In the genomic region with DNA sequence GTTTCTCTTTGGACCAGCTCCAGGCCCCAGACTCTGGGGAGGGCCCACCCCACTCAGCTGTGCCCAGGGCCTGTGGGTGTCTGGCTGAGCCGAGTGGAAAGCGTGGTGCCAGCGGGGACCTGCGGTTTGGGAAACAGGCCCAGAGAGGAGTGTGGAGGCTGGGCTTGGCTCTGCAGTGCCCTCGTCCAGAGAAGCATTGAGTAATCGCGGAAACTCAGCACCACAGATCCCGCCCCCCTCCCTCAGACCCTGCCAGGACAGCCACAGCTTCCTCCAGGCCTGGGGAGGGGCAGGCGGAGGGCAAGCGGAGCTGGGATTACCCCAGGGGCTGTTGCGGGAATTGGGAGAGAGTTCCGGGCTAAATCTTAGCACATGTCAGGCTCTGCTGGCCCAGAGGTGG, we compare ENCODE assay signal across 9 cellular contexts. TPM values are rescaled to one million over a fixed set of nuclear protein-coding genes. Genes with fewer than 3 reads are reported as not detected.
DNase-seq lines count a peak whose midpoint lies in the region; ATAC-seq, FAIRE-seq and TF ChIP-seq lines count a peak whose summit lies in the region.
"Had no signal": no experiment of that assay in that cellular context is flagged by ENCODE, and none has a peak within 500 bp of the region (broad histone marks: within the 10 kb centered on the region; RNA-seq: fewer than 3 reads in every experiment).

No MANE protein-coding gene starts in this region.

- H3K4me1 ChIP-seq in DOHH2 (ENCODE audit: control insufficient read depth, low read length) (peaks cover 60% of the 10 kb centered on the region), OCI-LY1 (ENCODE audit: insufficient read depth, low read length, severe bottlenecking) (peaks cover 54% of the 10 kb centered on the region), H1 (replicated peaks in 1 of 4; ENCODE audit: control insufficient read depth in 3 of 4, insufficient read depth in 4 of 4, low read length in 3 of 4) (peaks cover 0 to 18% (median 13%) of the 10 kb centered on the region in 4 experiments; a peak in 5 of 7 replicates), vagina (peaks cover 28% of the 10 kb centered on the region)

- no peak overlapping the region for H3K14ac ChIP-seq in H1 (ENCODE audit: insufficient read length)

- H3K4me3 ChIP-seq in DOHH2 (ENCODE audit: low read length), result no peak overlapping the region
- H3K4me3 ChIP-seq in OCI-LY1 (ENCODE audit: low read depth, low read length, poor library complexity, severe bottlenecking), result no peak overlapping the region
- no peak overlapping the region for H3K4me3 ChIP-seq in H1 (ENCODE audit: extremely low read depth in 1 of 4, insufficient read depth in 2 of 4, low read depth in 3 of 4, low read length in 4 of 4)
- H3K4me3 ChIP-seq in vagina, result peak overlapping the region in 1 of 2 donors; percentile 15

- H3F3A ChIP-seq in DOHH2 (ENCODE audit: control insufficient read depth, insufficient read depth) (no peaks in the 10 kb centered on the region; the same call in 1 of the 2 replicates), OCI-LY1 (ENCODE audit: insufficient read depth, low read length) (no peaks in the 10 kb centered on the region)

- H3K9ac ChIP-seq in OCI-LY1 (ENCODE audit: low read length) (peak overlapping the region; percentile 14; the same call in 1 of the 2 replicates), H1 (replicated peaks in 1 of 4; ENCODE audit: extremely low read depth in 1 of 4, low read depth in 3 of 4, low read length in 3 of 4) (no peak overlapping the region)

- H3K4ac ChIP-seq in H1 (replicated peaks; ENCODE audit: insufficient read length, low read depth, low read length), result no peak overlapping the region

- H3K4me2 ChIP-seq in DOHH2 (ENCODE audit: low read length) (0 out of 2 replicates have a peak overlapping the region, but pooled peaks have one; percentile 35), OCI-LY1 (ENCODE audit: low read length) (no peak overlapping the region), H1 (ENCODE audit: insufficient read depth in 1 of 2, low read depth in 2 of 2, low read length in 2 of 2) (no peak overlapping the region)

- POLR2A ChIA-PET in H1 (lab: Charles Lee; ENCODE audit: partially characterized antibody), result interaction anchor here (1.3 to 1.6 kb wide), 2 partner anchors 9 to 28 kb away, joined by 3 to 7 read pairs; no protein-coding TSS in a partner anchor

- 76% methylated on average over 8 of the region's 12 CpGs; no CpG with 5 or more reads in 1 of the 2 experiments for WGBS in H1 (ENCODE audit: extremely low coverage in 1 of 2, insufficient coverage in 1 of 2, insufficient read length in 1 of 2, insufficient replicate concordance in 2 of 2, low coverage in 1 of 2, low lambda C conversion rate in 2 of 2, missing lambda C conversion rate in 1 of 2), 2 experiments

- ATAC-seq in HG03432 (IDR thresholded peaks at IDR 0.05; ENCODE audit: unreplicated experiment), result no peak

- H2AFZ ChIP-seq in OCI-LY1 (ENCODE audit: low read length) (no peak overlapping the region), H1 (ENCODE audit: low read length) (no peak overlapping the region)

- no peak for TF ChIP-seq EP300 in H1 (IDR thresholded peaks at IDR 0.05; ENCODE audit: borderline replicate concordance in 1 of 2, low read depth in 2 of 2, low read length in 2 of 2)

- H3K27ac ChIP-seq in DOHH2 (ENCODE audit: low read depth, low read length) (peak overlapping the region; percentile 57), OCI-LY1 (ENCODE audit: low read depth, low read length, poor library complexity, severe bottlenecking) (peak overlapping the region; percentile 85), H1 (ENCODE audit: low read depth, low read length) (no peak overlapping the region; the same call in 1 of the 2 replicates), vagina (peak overlapping the region; percentile 86)

- intact Hi-C loops in vagina (cut with DNase I), result loop anchor here (10.0 kb wide), 1 partner anchor 138 kb away; a partner anchor contains a TSS

- peaks cover 52% of the 10 kb centered on the region for H3K36me3 ChIP-seq in DOHH2 (ENCODE audit: control insufficient read depth, low read length)
- H3K36me3 ChIP-seq in OCI-LY1 (ENCODE audit: insufficient read depth, low read length), result peaks cover 47% of the 10 kb centered on the region
- no peaks in the 10 kb centered on the region for H3K36me3 ChIP-seq in H1 (ENCODE audit: control insufficient read depth in 2 of 4, insufficient read depth in 4 of 4, low read length in 3 of 4)
- no peaks in the 10 kb centered on the region for H3K36me3 ChIP-seq in vagina

- no peak for TF ChIP-seq CTCF in DOHH2 (IDR thresholded peaks at IDR 0.05; ENCODE audit: low read depth, low read length, poor library complexity, severe bottlenecking)
- TF ChIP-seq CTCF in OCI-LY1 (IDR thresholded peaks at IDR 0.05; ENCODE audit: low read length), result no peak
- TF ChIP-seq CTCF in H1 (IDR thresholded peaks at IDR 0.05; ENCODE audit: control extremely low read depth in 1 of 3, insufficient read depth in 1 of 3, low read depth in 1 of 3, low read length in 3 of 3), result no peak
- TF ChIP-seq CTCF in vagina (IDR thresholded peaks at IDR 0.05), result no peak

- DNase-seq in H1 (ENCODE audit: low read depth in 1 of 2, low spot score in 2 of 2), result no peak
- peak; percentile 62 for DNase-seq in middle frontal gyrus (ENCODE audit: extremely low spot score, low spot score)
- peak in 1 of 2 donors; percentile 94 for DNase-seq in vagina (ENCODE audit: extremely low spot score in 2 of 2)
- no peak for DNase-seq in LoVo (ENCODE audit: low spot score)
- no peak for DNase-seq in T-helper 2 cell

- H2AK5ac ChIP-seq in H1 (ENCODE audit: low read depth, low read length), result no peak overlapping the region

- CTCF ChIA-PET in H1 (lab: Charles Lee; ENCODE audit: partially characterized antibody), result interaction anchor here (0.9 to 10.2 kb wide), 9 partner anchors 8 to 71 kb away, joined by 3 to 146 read pairs (median 4); a partner anchor contains a TSS

- no peak for FAIRE-seq in H1 (lab: Jason Lieb, UNC)
- FAIRE-seq: islet of Langerhans had no signal

- H3K9me3 ChIP-seq in DOHH2 (ENCODE audit: control insufficient read depth, insufficient read depth, low read length), result no peaks in the 10 kb centered on the region
- H3K9me3 ChIP-seq in OCI-LY1 (ENCODE audit: low read length), result no peaks in the 10 kb centered on the region
- H3K9me3 ChIP-seq in H1 (ENCODE audit: insufficient read depth in 2 of 2, low read depth in 1 of 2, low read length in 1 of 2), result no peaks in the 10 kb centered on the region
- no peaks in the 10 kb centered on the region for H3K9me3 ChIP-seq in vagina

- H2BK20ac ChIP-seq in H1 (ENCODE audit: low read length), result no peak overlapping the region

- H4K8ac ChIP-seq in H1 (ENCODE audit: extremely low read depth, insufficient read depth, low read length), result 0 out of 2 replicates have a peak overlapping the region, but pooled peaks have one; percentile 71

- H4K5ac ChIP-seq in H1 (ENCODE audit: insufficient read length, low read depth, low read length), result no peak overlapping the region

- H3K56ac ChIP-seq in H1 (replicated peaks; ENCODE audit: insufficient read length, low read depth, low read length), result no peak overlapping the region

- H3K79me1 ChIP-seq in H1 (ENCODE audit: low read depth, low read length), result no peaks in the 10 kb centered on the region

- peak overlapping the region; percentile 91 for H4K91ac ChIP-seq in H1 (replicated peaks; ENCODE audit: insufficient read length, low read length)

- H3K18ac ChIP-seq in H1 (ENCODE audit: extremely low read depth, low read length), result no peak overlapping the region

- H3K27me3 ChIP-seq in DOHH2 (ENCODE audit: control insufficient read depth, low read length), result no peaks in the 10 kb centered on the region
- H3K27me3 ChIP-seq in OCI-LY1 (ENCODE audit: insufficient read depth, low read length), result no peaks in the 10 kb centered on the region
- no peaks in the 10 kb centered on the region for H3K27me3 ChIP-seq in H1 (replicated peaks in 1 of 4; ENCODE audit: control insufficient read depth in 3 of 4, extremely low read depth in 1 of 4, insufficient read depth in 3 of 4, low read length in 3 of 4)
- no peaks in the 10 kb centered on the region for H3K27me3 ChIP-seq in vagina

- no peak overlapping the region for H3K23ac ChIP-seq in H1 (ENCODE audit: insufficient read length)

- H2BK5ac ChIP-seq in H1 (ENCODE audit: low read depth, low read length), result peak overlapping the region; percentile 60; the same call in 1 of the 2 replicates

- TF ChIP-seq POLR2A in H1 (IDR thresholded peaks at IDR 0.05; ENCODE audit: control extremely low read depth in 1 of 2, low read depth in 2 of 2, low read length in 2 of 2) (no peak), vagina (IDR thresholded peaks at IDR 0.05) (no peak)

- H4K20me1 ChIP-seq in DOHH2 (ENCODE audit: control insufficient read depth, insufficient read depth, low read depth, low read length), result no peaks in the 10 kb centered on the region
- no peaks in the 10 kb centered on the region for H4K20me1 ChIP-seq in OCI-LY1 (ENCODE audit: insufficient read depth, low read length)
- H4K20me1 ChIP-seq in H1 (replicated peaks in 1 of 2; ENCODE audit: control insufficient read depth in 1 of 2, insufficient read depth in 2 of 2, low read length in 2 of 2), result no peaks in the 10 kb centered on the region

- H2BK120ac ChIP-seq in H1 (replicated peaks; ENCODE audit: low read depth, low read length), result no peak overlapping the region

- no peaks in the 10 kb centered on the region for H3K23me2 ChIP-seq in H1 (ENCODE audit: low read depth, low read length)

- 0 out of 2 replicates have a peak overlapping the region, but pooled peaks have one; percentile 84 for H2BK12ac ChIP-seq in H1 (ENCODE audit: low read depth, low read length)

- no peak for TF ChIP-seq RAD21 in H1 (IDR thresholded peaks at IDR 0.05 in 1 of 2, conservative IDR thresholded peaks at IDR 0.05 in 1 of 2; ENCODE audit: low read depth in 2 of 2, low read length in 2 of 2)

- H3K9me2 ChIP-seq in DOHH2 (replicated peaks; ENCODE audit: control insufficient read depth, low read length) (no peaks in the 10 kb centered on the region), OCI-LY1 (ENCODE audit: low read depth, low read length) (no peaks in the 10 kb centered on the region)

- no peak overlapping the region for H2BK15ac ChIP-seq in H1 (ENCODE audit: low read length)

- H3K79me2 ChIP-seq in DOHH2 (ENCODE audit: control insufficient read depth, low read length), result no peaks in the 10 kb centered on the region
- no peaks in the 10 kb centered on the region for H3K79me2 ChIP-seq in OCI-LY1 (ENCODE audit: insufficient read depth, low read length)
- no peaks in the 10 kb centered on the region for H3K79me2 ChIP-seq in H1 (ENCODE audit: control insufficient read depth in 1 of 2, insufficient read depth in 2 of 2, low read length in 2 of 2)

RNA-seq across cellular contexts. Expression of a gene that starts 14.6 kb away (rescaled TPM):
- total RNA-seq in H1 (2021; fragmentation: NEBNext Ultra II Directional; extraction: Animal tissue kit (Norgen Biotek cat#: 25700)), result 63.5 and 66.5 TPM in 2 replicates
- polyA plus RNA-seq in H1 (2011; rRNA removed), result 34.5 and 35.8 TPM in 2 replicates
- 38.5 TPM for polyA plus RNA-seq in H1 (2011; cell fraction: cytosol; rRNA removed)
- polyA plus RNA-seq in H1 (2011; cell fraction: nucleus; rRNA removed), result 34.9 TPM
- 44.8 to 55.4 TPM (median 51.5 TPM) in 4 replicates for polyA plus RNA-seq in H1 (2012, experiment 1 of 2)
- 18.6 TPM for polyA plus RNA-seq in H1 (2012, experiment 2 of 2)
- polyA plus RNA-seq in H1 (2013, experiment 1 of 2), result 47.9 TPM
- 49.6 TPM for polyA plus RNA-seq in H1 (2013, experiment 2 of 2)
- 26.8 and 31.2 TPM in 2 replicates for polyA minus RNA-seq in H1 (2011; rRNA and poly(A)+ RNA removed)
- polyA minus RNA-seq in H1 (2011; cell fraction: cytosol; rRNA and poly(A)+ RNA removed), result 18.7 TPM
- polyA minus RNA-seq in H1 (2011; cell fraction: nucleus; rRNA and poly(A)+ RNA removed), result 14.2 TPM
- 46.4 TPM for total RNA-seq in vagina

RNA-seq across cellular contexts. Expression of a gene that starts 51.4 kb away (rescaled TPM):
- 6.6 and 7.8 TPM in 2 replicates for total RNA-seq in H1 (2021; fragmentation: NEBNext Ultra II Directional; extraction: Animal tissue kit (Norgen Biotek cat#: 25700))
- 10.5 and 12.6 TPM in 2 replicates for polyA plus RNA-seq in H1 (2011; rRNA removed)
- polyA plus RNA-seq in H1 (2011; cell fraction: cytosol; rRNA removed), result 7.7 TPM
- polyA plus RNA-seq in H1 (2011; cell fraction: nucleus; rRNA removed), result 9.0 TPM
- polyA plus RNA-seq in H1 (2012, experiment 1 of 2), result 8.7 to 10.6 TPM (median 9.4 TPM) in 4 replicates
- 9.0 TPM for polyA plus RNA-seq in H1 (2012, experiment 2 of 2)
- 9.4 TPM for polyA plus RNA-seq in H1 (2013, experiment 1 of 2)
- 9.7 TPM for polyA plus RNA-seq in H1 (2013, experiment 2 of 2)
- 7.8 and 10.8 TPM in 2 replicates for polyA minus RNA-seq in H1 (2011; rRNA and poly(A)+ RNA removed)
- 10.0 TPM for polyA minus RNA-seq in H1 (2011; cell fraction: cytosol; rRNA and poly(A)+ RNA removed)
- polyA minus RNA-seq in H1 (2011; cell fraction: nucleus; rRNA and poly(A)+ RNA removed), result 8.6 TPM
- 5.2 TPM for total RNA-seq in vagina
